1 cellular context compared by ENCODE assay signal in the genomic region with DNA sequence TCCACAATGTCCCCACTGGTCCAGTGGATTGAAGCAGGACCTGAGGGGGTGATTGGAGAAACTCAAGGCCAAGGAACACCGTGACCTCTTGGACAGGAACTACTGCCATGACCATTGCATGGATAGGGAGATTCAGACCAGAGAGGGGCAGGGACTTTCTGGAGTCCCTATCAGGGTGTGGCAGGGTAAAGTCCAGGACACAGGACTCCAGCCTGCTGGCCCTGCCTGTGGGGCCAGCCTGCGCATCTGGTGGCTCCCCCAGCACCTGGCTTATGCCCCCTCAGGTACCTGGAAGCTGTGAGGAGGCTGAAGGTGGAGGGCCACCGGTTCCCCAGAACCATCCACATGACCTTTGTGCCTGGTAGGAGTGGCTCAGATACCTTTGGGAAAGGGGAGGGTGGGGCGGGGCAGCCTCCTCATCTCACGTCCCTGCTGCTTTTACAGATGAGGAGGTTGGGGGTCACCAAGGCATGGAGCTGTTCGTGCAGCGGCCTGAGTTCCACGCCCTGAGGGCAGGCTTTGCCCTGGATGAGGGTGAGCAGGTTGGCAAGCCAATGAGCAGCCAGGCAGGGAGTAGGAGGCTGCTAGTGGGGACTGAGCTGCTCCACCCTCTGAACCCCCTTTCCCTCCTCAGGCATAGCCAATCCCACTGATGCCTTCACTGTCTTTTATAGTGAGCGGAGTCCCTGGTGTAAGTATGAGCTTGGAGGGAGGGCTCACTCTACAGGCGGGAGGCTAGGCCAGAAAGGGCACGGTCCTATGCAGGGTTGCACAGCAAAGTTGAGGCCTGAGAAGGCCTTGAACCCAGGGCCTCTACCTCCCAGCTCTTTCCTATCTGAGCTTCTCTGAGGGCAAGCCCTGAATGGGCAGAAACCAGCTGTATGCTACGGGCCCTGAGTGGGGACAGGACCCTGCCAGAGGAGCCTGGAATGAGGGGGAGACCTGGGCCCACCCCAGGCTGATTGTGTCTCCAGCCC.
TF ChIP-seq lines count a peak whose summit lies in the region.

No MANE protein-coding gene starts in this region.

TF ChIP-seq in HCT116, 20 proteins besides CTCF, POLR2A, EP300 and RAD21:
- TF ChIP-seq, protein P1, sequence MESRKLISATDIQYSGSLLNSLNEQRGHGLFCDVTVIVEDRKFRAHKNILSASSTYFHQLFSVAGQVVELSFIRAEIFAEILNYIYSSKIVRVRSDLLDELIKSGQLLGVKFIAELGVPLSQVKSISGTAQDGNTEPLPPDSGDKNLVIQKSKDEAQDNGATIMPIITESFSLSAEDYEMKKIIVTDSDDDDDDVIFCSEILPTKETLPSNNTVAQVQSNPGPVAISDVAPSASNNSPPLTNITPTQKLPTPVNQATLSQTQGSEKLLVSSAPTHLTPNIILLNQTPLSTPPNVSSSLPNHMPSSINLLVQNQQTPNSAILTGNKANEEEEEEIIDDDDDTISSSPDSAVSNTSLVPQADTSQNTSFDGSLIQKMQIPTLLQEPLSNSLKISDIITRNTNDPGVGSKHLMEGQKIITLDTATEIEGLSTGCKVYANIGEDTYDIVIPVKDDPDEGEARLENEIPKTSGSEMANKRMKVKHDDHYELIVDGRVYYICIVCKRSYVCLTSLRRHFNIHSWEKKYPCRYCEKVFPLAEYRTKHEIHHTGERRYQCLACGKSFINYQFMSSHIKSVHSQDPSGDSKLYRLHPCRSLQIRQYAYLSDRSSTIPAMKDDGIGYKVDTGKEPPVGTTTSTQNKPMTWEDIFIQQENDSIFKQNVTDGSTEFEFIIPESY (IDR thresholded peaks at IDR 0.05; ENCODE audit: extremely low read depth, insufficient replicate concordance, low read length): no peak
- TF ChIP-seq, protein P2, sequence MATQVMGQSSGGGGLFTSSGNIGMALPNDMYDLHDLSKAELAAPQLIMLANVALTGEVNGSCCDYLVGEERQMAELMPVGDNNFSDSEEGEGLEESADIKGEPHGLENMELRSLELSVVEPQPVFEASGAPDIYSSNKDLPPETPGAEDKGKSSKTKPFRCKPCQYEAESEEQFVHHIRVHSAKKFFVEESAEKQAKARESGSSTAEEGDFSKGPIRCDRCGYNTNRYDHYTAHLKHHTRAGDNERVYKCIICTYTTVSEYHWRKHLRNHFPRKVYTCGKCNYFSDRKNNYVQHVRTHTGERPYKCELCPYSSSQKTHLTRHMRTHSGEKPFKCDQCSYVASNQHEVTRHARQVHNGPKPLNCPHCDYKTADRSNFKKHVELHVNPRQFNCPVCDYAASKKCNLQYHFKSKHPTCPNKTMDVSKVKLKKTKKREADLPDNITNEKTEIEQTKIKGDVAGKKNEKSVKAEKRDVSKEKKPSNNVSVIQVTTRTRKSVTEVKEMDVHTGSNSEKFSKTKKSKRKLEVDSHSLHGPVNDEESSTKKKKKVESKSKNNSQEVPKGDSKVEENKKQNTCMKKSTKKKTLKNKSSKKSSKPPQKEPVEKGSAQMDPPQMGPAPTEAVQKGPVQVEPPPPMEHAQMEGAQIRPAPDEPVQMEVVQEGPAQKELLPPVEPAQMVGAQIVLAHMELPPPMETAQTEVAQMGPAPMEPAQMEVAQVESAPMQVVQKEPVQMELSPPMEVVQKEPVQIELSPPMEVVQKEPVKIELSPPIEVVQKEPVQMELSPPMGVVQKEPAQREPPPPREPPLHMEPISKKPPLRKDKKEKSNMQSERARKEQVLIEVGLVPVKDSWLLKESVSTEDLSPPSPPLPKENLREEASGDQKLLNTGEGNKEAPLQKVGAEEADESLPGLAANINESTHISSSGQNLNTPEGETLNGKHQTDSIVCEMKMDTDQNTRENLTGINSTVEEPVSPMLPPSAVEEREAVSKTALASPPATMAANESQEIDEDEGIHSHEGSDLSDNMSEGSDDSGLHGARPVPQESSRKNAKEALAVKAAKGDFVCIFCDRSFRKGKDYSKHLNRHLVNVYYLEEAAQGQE (IDR thresholded peaks at IDR 0.05; ENCODE audit: low read depth): no peak
